In genomic region chr6:21461844-21462518, GRCh38 we compare ENCODE assay signal across 19 cellular contexts.
"Had no signal": no experiment of that assay in that cellular context is flagged by ENCODE, and none has a peak within 500 bp of the region (broad histone marks: within the 10 kb centered on the region; RNA-seq: fewer than 3 reads in every experiment).

No MANE protein-coding gene starts in this region.

- H3K27me3 ChIP-seq: brain microvascular endothelial cell, gastrocnemius medialis, heart right ventricle, stomach had no signal

- H3K9ac ChIP-seq: parathyroid adenoma had no signal

- H3K36me3 ChIP-seq: brain microvascular endothelial cell, gastrocnemius medialis, heart right ventricle, stomach had no signal

- ATAC-seq: gastrocnemius medialis, heart right ventricle, T-helper 17 cell had no signal

- H3K36me3 Mint-ChIP-seq: activated naive CD8-positive, alpha-beta T cell treated with anti-CD3 and anti-CD28 coated beads, Interleukin-2, amount 10 ng/mL, durations not matched to agents 7 days and 5 days had no signal

- H3K27me3 Mint-ChIP-seq: T-helper 17 cell had no signal

- H3K4me3 ChIP-seq: gastrocnemius medialis, heart right ventricle, stomach had no signal

- H3K27ac Mint-ChIP-seq: activated naive CD8-positive, alpha-beta T cell treated with anti-CD3 and anti-CD28 coated beads, Interleukin-2, amount 10 ng/mL, durations not matched to agents 7 days and 5 days; activated T-helper 1 cell treated with anti-CD3 and anti-CD28 coated beads, Interleukin-12 subunit alpha, Interleukin-12 subunit beta, Interleukin-2, Interleukin-4 antibody, amounts not matched to agents 30 ng/mL and 10 ng/mL and 1 ng/mL, durations not matched to agents 14 hours and 24 hours and 36 hours; T-helper 17 cell had no signal

- H3K9me3 Mint-ChIP-seq: activated naive CD8-positive, alpha-beta T cell treated with anti-CD3 and anti-CD28 coated beads, Interleukin-2, amount 10 ng/mL, durations not matched to agents 7 days and 5 days; activated T-helper 1 cell treated with anti-CD3 and anti-CD28 coated beads, Interleukin-12 subunit alpha, Interleukin-12 subunit beta, Interleukin-2, Interleukin-4 antibody, amounts not matched to agents 30 ng/mL and 10 ng/mL and 1 ng/mL, durations not matched to agents 14 hours and 24 hours and 36 hours had no signal

- H3K4me1 Mint-ChIP-seq: activated naive CD8-positive, alpha-beta T cell treated with anti-CD3 and anti-CD28 coated beads, Interleukin-2, amount 10 ng/mL, durations not matched to agents 7 days and 5 days; T-helper 17 cell had no signal

- H2AFZ ChIP-seq: parathyroid adenoma had no signal

- DNase-seq: activated CD4-positive, alpha-beta T cell treated with anti-CD3 and anti-CD28 coated beads, Interleukin-2, amount 50 U/mL, for 1 hour; activated CD4-positive, CD25-positive, alpha-beta regulatory T cell; activated CD8-positive, alpha-beta memory T cell treated with anti-CD3 and anti-CD28 coated beads for 24 hours; activated naive CD4-positive, alpha-beta T cell; activated naive CD8-positive, alpha-beta T cell treated with anti-CD3 and anti-CD28 coated beads, Interleukin-2, amount 10 ng/mL, durations not matched to agents 7 days and 5 days; anterior cingulate cortex; brain microvascular endothelial cell; cerebellar nuclear complex; effector CD8-positive, alpha-beta T cell; gastrocnemius medialis; heart right ventricle; retina; stimulated activated CD4-positive, alpha-beta T cell treated with anti-CD3 and anti-CD28 coated beads, Interleukin-12 subunit alpha, Interleukin-12 subunit beta, amount 100 ng/mL, for 4 hours; stimulated activated CD4-positive, alpha-beta T cell treated with anti-CD3 and anti-CD28 coated beads, Interleukin-2, amount 100 ng/mL, for 24 hours; stomach; T-helper 17 cell had no signal

- H3K27ac ChIP-seq: brain microvascular endothelial cell, gastrocnemius medialis, heart right ventricle, parathyroid adenoma, stomach had no signal

- FAIRE-seq: TTC549 had no signal

- H3K9me3 ChIP-seq: gastrocnemius medialis, stomach had no signal

- H3K4me3 Mint-ChIP-seq: activated naive CD8-positive, alpha-beta T cell treated with anti-CD3 and anti-CD28 coated beads, Interleukin-2, amount 10 ng/mL, durations not matched to agents 7 days and 5 days; activated T-helper 1 cell treated with anti-CD3 and anti-CD28 coated beads, Interleukin-12 subunit alpha, Interleukin-12 subunit beta, Interleukin-2, Interleukin-4 antibody, amounts not matched to agents 30 ng/mL and 10 ng/mL and 1 ng/mL, durations not matched to agents 14 hours and 24 hours and 36 hours; T-helper 17 cell had no signal

- H3K4me1 ChIP-seq: gastrocnemius medialis, heart right ventricle, parathyroid adenoma, stomach had no signal
